In the genomic region with DNA sequence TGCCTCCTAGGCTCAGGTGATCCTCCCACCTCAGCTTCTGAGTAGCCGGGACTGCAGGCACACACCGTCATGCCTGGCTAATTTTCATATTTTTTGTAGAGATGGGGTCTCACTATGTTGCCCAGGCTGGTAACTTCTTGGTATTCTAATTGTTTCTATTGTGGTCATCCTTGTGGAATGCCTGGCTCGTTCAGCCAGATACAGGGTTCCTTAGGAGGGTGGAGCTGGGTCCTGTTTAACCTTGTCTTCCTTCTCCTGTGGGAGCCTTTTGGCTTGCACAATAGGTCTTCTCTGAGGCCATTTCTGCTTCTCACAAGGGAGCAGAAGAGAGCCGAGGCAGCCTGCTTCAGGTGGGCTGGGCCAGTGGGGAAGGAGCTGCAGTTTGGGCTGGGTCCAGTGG, we compare ENCODE assay signal across 1 cellular context.
TF ChIP-seq lines count a peak whose summit lies in the region.

No MANE protein-coding gene starts in this region.

TF ChIP-seq in SK-N-SH, 30 proteins besides CTCF, POLR2A, EP300 and RAD21 (continued from another document):
- TF ChIP-seq, protein P1, sequence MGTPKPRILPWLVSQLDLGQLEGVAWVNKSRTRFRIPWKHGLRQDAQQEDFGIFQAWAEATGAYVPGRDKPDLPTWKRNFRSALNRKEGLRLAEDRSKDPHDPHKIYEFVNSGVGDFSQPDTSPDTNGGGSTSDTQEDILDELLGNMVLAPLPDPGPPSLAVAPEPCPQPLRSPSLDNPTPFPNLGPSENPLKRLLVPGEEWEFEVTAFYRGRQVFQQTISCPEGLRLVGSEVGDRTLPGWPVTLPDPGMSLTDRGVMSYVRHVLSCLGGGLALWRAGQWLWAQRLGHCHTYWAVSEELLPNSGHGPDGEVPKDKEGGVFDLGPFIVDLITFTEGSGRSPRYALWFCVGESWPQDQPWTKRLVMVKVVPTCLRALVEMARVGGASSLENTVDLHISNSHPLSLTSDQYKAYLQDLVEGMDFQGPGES (IDR thresholded peaks at IDR 0.05; ENCODE audit: low read depth, low read length): no peak
- TF ChIP-seq RCOR1 (IDR thresholded peaks at IDR 0.05; ENCODE audit: low read length): no peak
- TF ChIP-seq FOXJ3 (CRISPR knock-in tag; IDR thresholded peaks at IDR 0.05): no peak
- no peak for TF ChIP-seq RFX5 (IDR thresholded peaks at IDR 0.05; ENCODE audit: low read length)
- TF ChIP-seq, protein P2, sequence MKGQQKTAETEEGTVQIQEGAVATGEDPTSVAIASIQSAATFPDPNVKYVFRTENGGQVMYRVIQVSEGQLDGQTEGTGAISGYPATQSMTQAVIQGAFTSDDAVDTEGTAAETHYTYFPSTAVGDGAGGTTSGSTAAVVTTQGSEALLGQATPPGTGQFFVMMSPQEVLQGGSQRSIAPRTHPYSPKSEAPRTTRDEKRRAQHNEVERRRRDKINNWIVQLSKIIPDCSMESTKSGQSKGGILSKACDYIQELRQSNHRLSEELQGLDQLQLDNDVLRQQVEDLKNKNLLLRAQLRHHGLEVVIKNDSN (IDR thresholded peaks at IDR 0.05; ENCODE audit: borderline replicate concordance, low read depth): no peak
- TF ChIP-seq, protein P3, sequence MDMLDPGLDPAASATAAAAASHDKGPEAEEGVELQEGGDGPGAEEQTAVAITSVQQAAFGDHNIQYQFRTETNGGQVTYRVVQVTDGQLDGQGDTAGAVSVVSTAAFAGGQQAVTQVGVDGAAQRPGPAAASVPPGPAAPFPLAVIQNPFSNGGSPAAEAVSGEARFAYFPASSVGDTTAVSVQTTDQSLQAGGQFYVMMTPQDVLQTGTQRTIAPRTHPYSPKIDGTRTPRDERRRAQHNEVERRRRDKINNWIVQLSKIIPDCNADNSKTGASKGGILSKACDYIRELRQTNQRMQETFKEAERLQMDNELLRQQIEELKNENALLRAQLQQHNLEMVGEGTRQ (IDR thresholded peaks at IDR 0.05; ENCODE audit: borderline replicate concordance, low read depth, low read length): no peak
- TF ChIP-seq, protein P4, sequence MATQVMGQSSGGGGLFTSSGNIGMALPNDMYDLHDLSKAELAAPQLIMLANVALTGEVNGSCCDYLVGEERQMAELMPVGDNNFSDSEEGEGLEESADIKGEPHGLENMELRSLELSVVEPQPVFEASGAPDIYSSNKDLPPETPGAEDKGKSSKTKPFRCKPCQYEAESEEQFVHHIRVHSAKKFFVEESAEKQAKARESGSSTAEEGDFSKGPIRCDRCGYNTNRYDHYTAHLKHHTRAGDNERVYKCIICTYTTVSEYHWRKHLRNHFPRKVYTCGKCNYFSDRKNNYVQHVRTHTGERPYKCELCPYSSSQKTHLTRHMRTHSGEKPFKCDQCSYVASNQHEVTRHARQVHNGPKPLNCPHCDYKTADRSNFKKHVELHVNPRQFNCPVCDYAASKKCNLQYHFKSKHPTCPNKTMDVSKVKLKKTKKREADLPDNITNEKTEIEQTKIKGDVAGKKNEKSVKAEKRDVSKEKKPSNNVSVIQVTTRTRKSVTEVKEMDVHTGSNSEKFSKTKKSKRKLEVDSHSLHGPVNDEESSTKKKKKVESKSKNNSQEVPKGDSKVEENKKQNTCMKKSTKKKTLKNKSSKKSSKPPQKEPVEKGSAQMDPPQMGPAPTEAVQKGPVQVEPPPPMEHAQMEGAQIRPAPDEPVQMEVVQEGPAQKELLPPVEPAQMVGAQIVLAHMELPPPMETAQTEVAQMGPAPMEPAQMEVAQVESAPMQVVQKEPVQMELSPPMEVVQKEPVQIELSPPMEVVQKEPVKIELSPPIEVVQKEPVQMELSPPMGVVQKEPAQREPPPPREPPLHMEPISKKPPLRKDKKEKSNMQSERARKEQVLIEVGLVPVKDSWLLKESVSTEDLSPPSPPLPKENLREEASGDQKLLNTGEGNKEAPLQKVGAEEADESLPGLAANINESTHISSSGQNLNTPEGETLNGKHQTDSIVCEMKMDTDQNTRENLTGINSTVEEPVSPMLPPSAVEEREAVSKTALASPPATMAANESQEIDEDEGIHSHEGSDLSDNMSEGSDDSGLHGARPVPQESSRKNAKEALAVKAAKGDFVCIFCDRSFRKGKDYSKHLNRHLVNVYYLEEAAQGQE (IDR thresholded peaks at IDR 0.05; ENCODE audit: low read depth, low read length): no peak
- TF ChIP-seq CHD2 (IDR thresholded peaks at IDR 0.05; ENCODE audit: low read length, partially characterized antibody): no peak
- TF ChIP-seq, protein P5, sequence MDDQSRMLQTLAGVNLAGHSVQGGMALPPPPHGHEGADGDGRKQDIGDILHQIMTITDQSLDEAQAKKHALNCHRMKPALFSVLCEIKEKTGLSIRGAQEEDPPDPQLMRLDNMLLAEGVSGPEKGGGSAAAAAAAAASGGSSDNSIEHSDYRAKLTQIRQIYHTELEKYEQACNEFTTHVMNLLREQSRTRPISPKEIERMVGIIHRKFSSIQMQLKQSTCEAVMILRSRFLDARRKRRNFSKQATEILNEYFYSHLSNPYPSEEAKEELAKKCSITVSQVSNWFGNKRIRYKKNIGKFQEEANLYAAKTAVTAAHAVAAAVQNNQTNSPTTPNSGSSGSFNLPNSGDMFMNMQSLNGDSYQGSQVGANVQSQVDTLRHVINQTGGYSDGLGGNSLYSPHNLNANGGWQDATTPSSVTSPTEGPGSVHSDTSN (IDR thresholded peaks at IDR 0.05): no peak
- no peak for TF ChIP-seq TAF1 (IDR thresholded peaks at IDR 0.05; ENCODE audit: borderline replicate concordance, low read depth, low read length)
